Comparison of ENCODE assay signal across 9 cellular contexts in the genomic region with DNA sequence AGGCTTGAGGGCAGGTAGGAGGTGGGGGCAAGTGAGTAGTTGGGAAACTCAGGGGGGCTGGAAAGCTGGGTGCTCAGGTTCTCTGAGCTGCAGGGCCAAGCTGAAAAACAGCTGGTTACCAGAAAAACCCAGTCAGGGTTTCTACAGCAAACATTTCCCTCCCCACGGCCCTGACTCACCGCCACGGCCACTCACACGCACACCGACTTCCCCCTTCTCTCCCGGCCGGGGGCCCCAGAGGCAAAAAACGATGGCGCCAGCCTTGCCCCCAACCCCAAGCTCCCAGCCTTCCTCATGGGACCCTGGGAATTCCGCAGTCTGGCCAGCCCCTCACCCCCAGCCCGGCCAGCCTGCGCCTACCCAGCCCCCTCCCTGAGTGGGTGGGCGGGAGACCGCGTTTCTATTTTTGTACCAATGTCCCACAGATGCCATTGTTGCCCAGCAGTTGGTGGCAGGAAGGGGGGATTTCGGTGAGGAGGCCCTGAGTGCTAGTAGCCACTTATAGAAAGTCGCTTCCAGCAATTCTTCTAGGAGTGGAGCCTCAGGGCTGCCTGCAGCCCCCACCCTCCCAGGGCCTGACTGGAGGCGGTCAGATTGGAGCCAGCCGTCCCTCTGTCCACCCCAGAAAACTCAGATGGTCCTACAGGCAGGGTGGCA. TPM values are rescaled to one million over a fixed set of nuclear protein-coding genes. Genes with fewer than 3 reads are reported as not detected.
DNase-seq lines count a peak whose midpoint lies in the region; ATAC-seq and TF ChIP-seq lines count a peak whose summit lies in the region.
"Had no signal": no experiment of that assay in that cellular context is flagged by ENCODE, and none has a peak within 500 bp of the region (broad histone marks: within the 10 kb centered on the region; RNA-seq: fewer than 3 reads in every experiment).

No MANE protein-coding gene starts in this region.

- no peaks in the 10 kb centered on the region for H3K36me3 Mint-ChIP-seq in activated T-cell treated with anti-CD3 and anti-CD28 coated beads, Interleukin-2, amount 50 U/mL, for 24 hours (ENCODE audit: low read depth)
- H3K36me3 Mint-ChIP-seq: CD4-positive, CD25-positive, alpha-beta regulatory T cell had no signal

- H3K4me3 ChIP-seq in colonic mucosa (no peak overlapping the region), mucosa of rectum (ENCODE audit: low read length in 2 of 2) (no peak overlapping the region), transverse colon (no peak overlapping the region), PC-9 (no peak overlapping the region)

- DNase-seq in activated T-cell treated with anti-CD3 and anti-CD28 coated beads, Interleukin-2, amount 50 U/mL, for 24 hours, result no peak
- no peak for DNase-seq in activated T-cell treated with anti-CD3 and anti-CD28 coated beads for 4 hours
- DNase-seq in colonic mucosa, result no peak
- DNase-seq in transverse colon, result peak; percentile 47
- no peak for DNase-seq in PC-9
- no peak for DNase-seq in activated gamma-delta T cell treated with Interleukin-2 at 50 U/mL for 16 hours
- DNase-seq: CD4-positive, CD25-positive, alpha-beta regulatory T cell had no signal

- H3K4me1 ChIP-seq in colonic mucosa (no peaks in the 10 kb centered on the region), mucosa of rectum (ENCODE audit: control insufficient read depth in 2 of 2, insufficient read depth in 2 of 2, low read length in 2 of 2) (peaks cover 19 to 29% of the 10 kb centered on the region in 2 donors), transverse colon (peaks cover 6 to 61% (median 18%) of the 10 kb centered on the region in 4 donors), PC-9 (replicated peaks; ENCODE audit: insufficient read depth) (peaks cover 25% of the 10 kb centered on the region)

- H3K36me3 ChIP-seq in colonic mucosa, result no peaks in the 10 kb centered on the region
- H3K36me3 ChIP-seq in mucosa of rectum (ENCODE audit: control insufficient read depth in 2 of 2, insufficient read depth in 2 of 2, low read length in 2 of 2), result no peaks in the 10 kb centered on the region
- no peaks in the 10 kb centered on the region for H3K36me3 ChIP-seq in transverse colon
- no peaks in the 10 kb centered on the region for H3K36me3 ChIP-seq in PC-9 (ENCODE audit: low read depth)

- H3K27ac ChIP-seq in colonic mucosa, result peak overlapping the region; percentile 80
- H3K27ac ChIP-seq in mucosa of rectum (ENCODE audit: low read depth in 2 of 2, low read length in 2 of 2), result peak overlapping the region; percentile 78 to 81
- peak overlapping the region; percentile 71 to 87 (median 81) for H3K27ac ChIP-seq in transverse colon
- no peak overlapping the region for H3K27ac ChIP-seq in PC-9

- 54% methylated on average over 19 of the region's 19 CpGs; no CpG with 5 or more reads in 1 of the 2 donors for WGBS in transverse colon (ENCODE audit: low coverage in 1 of 2), 2 donors

- TF ChIP-seq EP300 in transverse colon (IDR thresholded peaks at IDR 0.05; ENCODE audit: low read depth), result no peak

- H3K4me2 ChIP-seq in PC-9, result no peak overlapping the region

- H3K9me3 Mint-ChIP-seq in activated T-cell treated with anti-CD3 and anti-CD28 coated beads, Interleukin-2, amount 50 U/mL, for 24 hours, result no peaks in the 10 kb centered on the region
- H3K9me3 Mint-ChIP-seq: CD4-positive, CD25-positive, alpha-beta regulatory T cell had no signal

- peaks cover 24% of the 10 kb centered on the region; the same call in 1 of the 2 replicates for H3F3A ChIP-seq in PC-9 (ENCODE audit: insufficient read depth, low read depth)

- no peaks in the 10 kb centered on the region for H4K20me1 ChIP-seq in PC-9 (ENCODE audit: insufficient read depth)

- TF ChIP-seq CTCF in colonic mucosa (IDR thresholded peaks at IDR 0.05) (no peak), transverse colon (IDR thresholded peaks at IDR 0.05) (no peak), PC-9 (conservative IDR thresholded peaks at IDR 0.05) (no peak)

- H2AFZ ChIP-seq in PC-9, result no peak overlapping the region

- TF ChIP-seq POLR2A in transverse colon (IDR thresholded peaks at IDR 0.05), result no peak

- peak overlapping the region; percentile 66 for H3K27ac Mint-ChIP-seq in activated T-cell treated with anti-CD3 and anti-CD28 coated beads, Interleukin-2, amount 50 U/mL, for 24 hours
- H3K27ac Mint-ChIP-seq: CD4-positive, CD25-positive, alpha-beta regulatory T cell had no signal

- H3K9ac ChIP-seq in colonic mucosa (ENCODE audit: low read depth in 2 of 2, low read length in 2 of 2) (peak overlapping the region; percentile 44 to 51), mucosa of rectum (ENCODE audit: low read depth in 1 of 2, low read length in 2 of 2) (peak overlapping the region; percentile 34 to 35)

- no peaks in the 10 kb centered on the region for H3K9me2 ChIP-seq in PC-9 (ENCODE audit: insufficient read depth)

- no peak for ATAC-seq in GM21367 (IDR thresholded peaks at IDR 0.05; ENCODE audit: unreplicated experiment)

- no peaks in the 10 kb centered on the region for H3K79me2 ChIP-seq in PC-9 (ENCODE audit: low read depth)

- peaks cover 23% of the 10 kb centered on the region for H3K4me1 Mint-ChIP-seq in activated T-cell treated with anti-CD3 and anti-CD28 coated beads, Interleukin-2, amount 50 U/mL, for 24 hours (ENCODE audit: low read depth)

- no peak overlapping the region for H3K4me3 Mint-ChIP-seq in activated T-cell treated with anti-CD3 and anti-CD28 coated beads, Interleukin-2, amount 50 U/mL, for 24 hours
- H3K4me3 Mint-ChIP-seq: CD4-positive, CD25-positive, alpha-beta regulatory T cell had no signal

- POLR2A ChIA-PET in PC-9 (lab: Charles Lee; ENCODE audit: unreplicated experiment), result no interaction called here

- H3K27me3 ChIP-seq in colonic mucosa, result no peaks in the 10 kb centered on the region
- H3K27me3 ChIP-seq in mucosa of rectum (ENCODE audit: control insufficient read depth in 2 of 2, insufficient read depth in 2 of 2, low read length in 2 of 2), result peaks cover 2% of the 10 kb centered on the region in 2 donors
- H3K27me3 ChIP-seq in transverse colon, result no peaks in the 10 kb centered on the region
- no peaks in the 10 kb centered on the region for H3K27me3 ChIP-seq in PC-9 (ENCODE audit: insufficient read depth, low read depth)

- no peaks in the 10 kb centered on the region for H3K27me3 Mint-ChIP-seq in activated T-cell treated with anti-CD3 and anti-CD28 coated beads, Interleukin-2, amount 50 U/mL, for 24 hours

- H3K9me3 ChIP-seq in colonic mucosa, result no peaks in the 10 kb centered on the region
- no peaks in the 10 kb centered on the region for H3K9me3 ChIP-seq in mucosa of rectum (ENCODE audit: control insufficient read depth in 2 of 2, low read length in 2 of 2)
- no peaks in the 10 kb centered on the region for H3K9me3 ChIP-seq in transverse colon
- H3K9me3 ChIP-seq in PC-9 (ENCODE audit: insufficient read depth, low read depth), result no peaks in the 10 kb centered on the region

- in situ Hi-C loops in transverse colon (cut with MboI; ENCODE audit: low pct_ligation_motif_present in 1 of 4, low pct_unique_long_range_greater_than_20kb in 1 of 4, low sequenced_read_pairs in 3 of 4), result no loop called here

- CTCF ChIA-PET in PC-9 (lab: Charles Lee), result no interaction called here

- BruUV-seq in PC-9 (replicated peaks; lab: Mats Ljungman, UMichigan), result no TSS peak

- intact Hi-C loops in colonic mucosa (cut with DNase I), result no loop called here
- intact Hi-C loops in transverse colon (cut with DNase I; ENCODE audit: low total_unique reads), result no loop called here
- intact Hi-C loops in PC-9 (cut with micrococcal nuclease; ENCODE audit: unreplicated experiment), result no loop called here

RNA-seq across cellular contexts. Expression of a gene that starts 18.4 kb away (rescaled TPM):
- 10 to 100 TPM; 15.4 to 34.5 TPM for total RNA-seq in colonic mucosa
- 10 to 100 TPM; 10.6 to 23.9 (median 17.0) TPM for total RNA-seq in transverse colon
- total RNA-seq in PC-9 (2021), result 18.4 and 23.1 TPM in 2 replicates

RNA-seq across cellular contexts. Expression of a gene that starts 33.4 kb away (rescaled TPM):
- total RNA-seq in colonic mucosa (10 to 100 TPM; 31.6 to 55.1 TPM), transverse colon (100 to 1,000 TPM in 1 of 4 donors, 10 to 100 TPM in 3; 31.4 to 144 (median 74.8) TPM), PC-9 (2021) (152 and 191 TPM in 2 replicates)

RNA-seq across cellular contexts. Expression of a gene that starts 41.4 kb away (rescaled TPM):
- 100 to 1,000 TPM; 159 to 166 TPM for total RNA-seq in colonic mucosa
- total RNA-seq in transverse colon, result 100 to 1,000 TPM in 1 of 4 donors, 10 to 100 TPM in 3; 24.7 to 110 (median 62.4) TPM
- total RNA-seq in PC-9 (2021), result 84.5 and 86.8 TPM in 2 replicates

RNA-seq across cellular contexts. Expression of a gene that starts 50.2 kb away (rescaled TPM):
- total RNA-seq in colonic mucosa, result 10 to 100 TPM; 64.0 to 77.7 TPM
- total RNA-seq in transverse colon, result 10 to 100 TPM; 32.6 to 78.9 (median 49.3) TPM
- 92.5 and 93.8 TPM in 2 replicates for total RNA-seq in PC-9 (2021)

RNA-seq across cellular contexts. Expression of a gene that starts 57.6 kb away (rescaled TPM):
- total RNA-seq in colonic mucosa (1 to 10 TPM; 3.5 TPM), transverse colon (10 to 100 TPM in 1 of 4 donors, 1 to 10 TPM in 3; 2.6 to 10.1 (median 3.9) TPM), PC-9 (2021) (0.75 and 0.79 TPM in 2 replicates)
